ENCODE assay signal across 25 cellular contexts in genomic region chr10:127618797-127619196, GRCh38.
"Had no signal": no experiment of that assay in that cellular context is flagged by ENCODE, and none has a peak within 500 bp of the region (broad histone marks: within the 10 kb centered on the region; RNA-seq: fewer than 3 reads in every experiment).

No MANE protein-coding gene starts in this region.

- ATAC-seq: foreskin keratinocyte; left colon; naive thymus-derived CD8-positive, alpha-beta T cell; pancreas; stimulated activated naive B cell treated with anti-CD40 and anti-IgM and Interleukin-4, amounts not matched to agents 10 μg/mL and 1 μg/mL and 100 μg/mL, for 72 hours had no signal

- H3K36me3 ChIP-seq: brain microvascular endothelial cell, esophagus muscularis mucosa, pancreas, right atrium auricular region, stomach, uterus had no signal

- H3K4me1 ChIP-seq: esophagus muscularis mucosa, foreskin keratinocyte, pancreas, psoas muscle, right atrium auricular region, stomach, testis, uterus had no signal

- H3K9me3 ChIP-seq: esophagus muscularis mucosa, pancreas, psoas muscle, stomach, testis, uterus had no signal

- DNase-seq: activated CD4-positive, alpha-beta memory T cell treated with anti-CD3 and anti-CD28 coated beads for 36 hours; activated CD4-positive, alpha-beta T cell treated with anti-CD3 and anti-CD28 coated beads, Interleukin-2, amount 10 ng/mL, durations not matched to agents 24 days and 14 days; activated CD4-positive, CD25-positive, alpha-beta regulatory T cell treated with anti-CD3 and anti-CD28 coated beads, Interleukin-2, amount 50 U/mL, for 72 hours; activated CD8-positive, alpha-beta memory T cell treated with anti-CD3 and anti-CD28 coated beads, Interleukin-2, amount 50 U/mL, for 4 hours; activated effector memory CD4-positive, alpha-beta T cell treated with anti-CD3 and anti-CD28 coated beads, Interleukin-2, amount 50 U/mL, for 16 hours; activated naive CD4-positive, alpha-beta T cell treated with anti-CD3 and anti-CD28 coated beads, Interleukin-2, amount 10 ng/mL, durations not matched to agents 7 days and 5 days; activated naive CD8-positive, alpha-beta T cell treated with anti-CD3 and anti-CD28 coated beads, Interleukin-2, amount 10 ng/mL, durations not matched to agents 7 days and 5 days; activated T-cell treated with anti-CD3 and anti-CD28 coated beads, Interleukin-2, amount 50 U/mL, for 1 hour; brain microvascular endothelial cell; foreskin keratinocyte; glutamatergic neuron; left colon; naive thymus-derived CD8-positive, alpha-beta T cell; pancreas; psoas muscle; stimulated activated CD4-positive, alpha-beta T cell treated with anti-CD3 and anti-CD28 coated beads, Interleukin-2, amount 100 ng/mL, for 24 hours; stimulated activated naive B cell treated with anti-CD40 and anti-IgM and Interleukin-4, amounts not matched to agents 10 μg/mL and 1 μg/mL and 100 μg/mL, for 72 hours; stomach; T-helper 2 cell; testis; trophoblast cell; uterus had no signal

- H3K27me3 ChIP-seq: brain microvascular endothelial cell, foreskin keratinocyte, right atrium auricular region, stomach, testis, uterus had no signal

- H3K27ac ChIP-seq: brain microvascular endothelial cell, esophagus muscularis mucosa, foreskin keratinocyte, pancreas, psoas muscle, right atrium auricular region, stomach, testis, uterus had no signal

- H3K4me3 ChIP-seq: esophagus muscularis mucosa, pancreas, psoas muscle, right atrium auricular region, smooth muscle cell, stomach, testis, uterus had no signal
